In genomic region chr15:45454825-45455224, GRCh38 we compare ENCODE assay signal across 8 cellular contexts.
DNase-seq lines count a peak whose midpoint lies in the region; ATAC-seq, FAIRE-seq and TF ChIP-seq lines count a peak whose summit lies in the region.

No MANE protein-coding gene starts in this region.

- 7% methylated on average over 8 of the region's 8 CpGs for WGBS in A549 (ENCODE audit: missing lambda C conversion rate)
- 20% methylated on average over 1 of the region's 8 CpGs for WGBS in right lobe of liver (ENCODE audit: insufficient coverage, low coverage, low lambda C conversion rate, missing lambda C conversion rate)

- no peak for TF ChIP-seq EP300 in A549 (IDR thresholded peaks at IDR 0.05)

- H3K4me1 Mint-ChIP-seq in progenitor cell of endocrine pancreas (ENCODE audit: low read depth): peaks cover 13% of the 10 kb centered on the region

- H3K4me2 ChIP-seq in A549: peak overlapping the region; percentile 74

- H3K9me3 ChIP-seq in A549: no peaks in the 10 kb centered on the region
- H3K9me3 ChIP-seq in ascending aorta: no peaks in the 10 kb centered on the region
- no peaks in the 10 kb centered on the region for H3K9me3 ChIP-seq in right lobe of liver

- POLR2A ChIA-PET in A549 (lab: Yijun Ruan, JAX): interaction anchor here (1.0 kb wide), 1 partner anchor 17 kb away, joined by 3 read pairs; no protein-coding TSS in a partner anchor

- TF ChIP-seq POLR2A in A549 (IDR thresholded peaks at IDR 0.05; ENCODE audit: low read length) (no peak), right lobe of liver (IDR thresholded peaks at IDR 0.05) (no peak)

- H3K27me3 ChIP-seq in ascending aorta: no peaks in the 10 kb centered on the region
- no peaks in the 10 kb centered on the region for H3K27me3 ChIP-seq in right lobe of liver

- intact Hi-C loops in ascending aorta (cut with DNase I) (loop anchor here (5.0 to 10.0 kb wide), 5 partner anchors 50 to 728 kb away; partner anchors contain the start of gene SHF), right lobe of liver (cut with DNase I) (loop anchor here in 1 of 2 donors (5.0 kb wide), 1 partner anchor 33 kb away; no protein-coding TSS in a partner anchor)

- peaks cover 4% of the 10 kb centered on the region for H3K36me3 Mint-ChIP-seq in progenitor cell of endocrine pancreas (ENCODE audit: insufficient read depth)

- no peaks in the 10 kb centered on the region for H3K36me3 ChIP-seq in ascending aorta
- H3K36me3 ChIP-seq in right lobe of liver: no peaks in the 10 kb centered on the region

- no peaks in the 10 kb centered on the region for H3K27me3 Mint-ChIP-seq in progenitor cell of endocrine pancreas

- H3K27ac ChIP-seq in A549 (peak overlapping the region; percentile 67 to 96), ascending aorta (no peak overlapping the region), right lobe of liver (no peak overlapping the region)

- TF ChIP-seq CTCF in A549 (IDR thresholded peaks at IDR 0.05) (no peak), ascending aorta (IDR thresholded peaks at IDR 0.05) (no peak), right lobe of liver (IDR thresholded peaks at IDR 0.05) (no peak), progenitor cell of endocrine pancreas (IDR thresholded peaks at IDR 0.05; ENCODE audit: unreplicated experiment) (no peak)

- peaks cover 34% of the 10 kb centered on the region for H3K4me1 ChIP-seq in A549
- H3K4me1 ChIP-seq in ascending aorta: peaks cover 0 to 3% of the 10 kb centered on the region in 2 donors
- peaks cover 0 to 1% (median 0%) of the 10 kb centered on the region in 4 donors for H3K4me1 ChIP-seq in right lobe of liver

- no peak for TF ChIP-seq RAD21 in A549 (conservative IDR thresholded peaks at IDR 0.05 in 1 of 2, IDR thresholded peaks at IDR 0.05 in 1 of 2)

- H3K4me3 ChIP-seq in A549 (no peak overlapping the region), ascending aorta (no peak overlapping the region), right lobe of liver (no peak overlapping the region)

- H3K4me3 Mint-ChIP-seq in progenitor cell of endocrine pancreas (ENCODE audit: low read depth): no peak overlapping the region

- FAIRE-seq in A549 (lab: Jason Lieb, UNC): no peak

- peaks cover 2% of the 10 kb centered on the region for H3K9me3 Mint-ChIP-seq in progenitor cell of endocrine pancreas (ENCODE audit: low read depth)

- no peak overlapping the region for H3K27ac Mint-ChIP-seq in progenitor cell of endocrine pancreas

- CTCF ChIA-PET in A549 (lab: Yijun Ruan, JAX): interaction anchor here (1.9 to 6.8 kb wide), 2 partner anchors 25 to 292 kb away, joined by 6 to 120 read pairs; no protein-coding TSS in a partner anchor

- ATAC-seq in A549 (peak; percentile 47 to 51; a peak in 5 of 6 replicates), GM18873 (IDR thresholded peaks at IDR 0.05; ENCODE audit: low FRiP score, unreplicated experiment) (peak; percentile 42), HG03175 (IDR thresholded peaks at IDR 0.05; ENCODE audit: unreplicated experiment) (peak; percentile 61), right lobe of liver (peak; percentile 23 to 35 (median 28))

- DNase-seq in A549 (ENCODE audit: low read depth in 1 of 2, low spot score in 1 of 2) (peak; percentile 57 to 59), T follicular helper cell (ENCODE audit: low read depth) (peak; percentile 54), ascending aorta (ENCODE audit: low spot score in 2 of 2) (peak; percentile 49 to 77), right lobe of liver (peak; percentile 56 to 74 (median 66)), progenitor cell of endocrine pancreas (ENCODE audit: low spot score, unreplicated experiment) (no peak)
- DNase-seq in stimulated activated CD8-positive, alpha-beta memory T cell treated with anti-CD3 and anti-CD28 coated beads, Interleukin-4, amount 100 ng/mL, for 1 hour (ENCODE audit: low read depth in 2 of 2, low spot score in 1 of 2): peak; percentile 23 to 46

TF ChIP-seq in A549, 52 proteins besides CTCF, POLR2A, EP300 and RAD21:
- TF ChIP-seq JUNB (IDR thresholded peaks at IDR 0.05) (no peak), TFCP2L1 (CRISPR knock-in tag; IDR thresholded peaks at IDR 0.05) (no peak), CHD2 (IDR thresholded peaks at IDR 0.05; ENCODE audit: low read length, partially characterized antibody) (no peak)

Comparison
In these comparisons a context has a peak if more than half of its experiments do, and no peak if none do; other contexts are left out.
1. H3K27ac ChIP-seq: peak in A549 (2 of 2); none in ascending aorta (0 of 2) and right lobe of liver (0 of 3).
2. Peak in every context shown above with its lines, with median percentiles within 50 percentile points of each other: ATAC-seq.